In genomic region chr6:14286144-14286543, GRCh38 we compare ENCODE assay signal across 11 cellular contexts.
A peak's percentile ranks its signal among the peaks of the same experiment; 100 is the strongest.
DNase-seq lines count a peak whose midpoint lies in the region; ATAC-seq, FAIRE-seq and TF ChIP-seq lines count a peak whose summit lies in the region.
"Had no signal": no experiment of that assay in that cellular context is flagged by ENCODE, and none has a peak within 500 bp of the region (broad histone marks: within the 10 kb centered on the region; RNA-seq: fewer than 3 reads in every experiment).

No MANE protein-coding gene starts in this region.

- H3K9me3 ChIP-seq in left ventricle myocardium inferior (replicated peaks): no peaks in the 10 kb centered on the region
- H3K9me3 ChIP-seq in adrenal gland (replicated peaks in 1 of 3): no peaks in the 10 kb centered on the region
- no peaks in the 10 kb centered on the region for H3K9me3 ChIP-seq in vagina

- H3K4me3 Mint-ChIP-seq in mesothelial cell of epicardium: no peak overlapping the region

- peaks cover 17% of the 10 kb centered on the region for H3K27me3 Mint-ChIP-seq in mesothelial cell of epicardium (ENCODE audit: low read depth)

- no peak overlapping the region for H3K27ac ChIP-seq in left ventricle myocardium inferior (replicated peaks)
- no peak overlapping the region for H3K27ac ChIP-seq in adrenal gland
- H3K27ac ChIP-seq in vagina: no peak overlapping the region

- no peaks in the 10 kb centered on the region for H3K9me3 Mint-ChIP-seq in mesothelial cell of epicardium

- peaks cover 38% of the 10 kb centered on the region for H3K4me1 Mint-ChIP-seq in mesothelial cell of epicardium

- no peak overlapping the region for H3K27ac Mint-ChIP-seq in mesothelial cell of epicardium

- TF ChIP-seq POLR2A in adrenal gland (IDR thresholded peaks at IDR 0.05) (no peak), vagina (IDR thresholded peaks at IDR 0.05) (no peak)

- intact Hi-C loops in Right ventricle myocardium inferior (cut with DNase I) (no loop called here), left ventricle myocardium inferior (cut with micrococcal nuclease) (no loop called here), adrenal gland (cut with DNase I) (no loop called here), vagina (cut with DNase I) (no loop called here)

- FAIRE-seq in urothelium cell line (lab: Jason Lieb, UNC): no peak
- FAIRE-seq: colon had no signal

- DNase-seq in Right ventricle myocardium inferior (ENCODE audit: missing footprints) (no peak), left ventricle myocardium inferior (no peak), adrenal gland (peak; percentile 38 to 63 (median 51)), glomerular visceral epithelial cell (ENCODE audit: extremely low spot score) (peak; percentile 86), urothelium cell line (ENCODE audit: low spot score) (peak; percentile 79), vagina (ENCODE audit: extremely low spot score in 2 of 2) (no peak), 8988T (no peak), mesothelial cell of epicardium (ENCODE audit: low spot score in 2 of 2, unreplicated experiment in 2 of 2) (no peak)
- DNase-seq: activated T-cell treated with anti-CD3 and anti-CD28 coated beads, Interleukin-2, amount 50 U/mL, for 48 hours; NCI-H1930 had no signal

- ATAC-seq in Right ventricle myocardium inferior: peak; percentile 40

- H3K27me3 ChIP-seq in left ventricle myocardium inferior (ENCODE audit: low read depth) (no peaks in the 10 kb centered on the region), adrenal gland (peaks cover 5% of the 10 kb centered on the region), vagina (no peaks in the 10 kb centered on the region)

- H3K36me3 Mint-ChIP-seq in mesothelial cell of epicardium: no peaks in the 10 kb centered on the region

- H3K4me1 ChIP-seq in left ventricle myocardium inferior (peaks cover 10% of the 10 kb centered on the region), adrenal gland (replicated peaks in 1 of 2) (peaks cover 0 to 11% of the 10 kb centered on the region in 2 donors), vagina (no peaks in the 10 kb centered on the region)

- TF ChIP-seq CTCF in left ventricle myocardium inferior (IDR thresholded peaks at IDR 0.05; ENCODE audit: borderline replicate concordance): no peak
- TF ChIP-seq CTCF in adrenal gland (IDR thresholded peaks at IDR 0.05): no peak
- TF ChIP-seq CTCF in vagina (IDR thresholded peaks at IDR 0.05): no peak
- no peak for TF ChIP-seq CTCF in mesothelial cell of epicardium (IDR thresholded peaks at IDR 0.05; ENCODE audit: unreplicated experiment)

- no peaks in the 10 kb centered on the region for H3K36me3 ChIP-seq in left ventricle myocardium inferior
- H3K36me3 ChIP-seq in adrenal gland (replicated peaks in 1 of 2): no peaks in the 10 kb centered on the region
- no peaks in the 10 kb centered on the region for H3K36me3 ChIP-seq in vagina

- WGBS in adrenal gland, 4 donors: 22 to 33% (median 27%) methylated on average over 5 of the region's 5 CpGs

- H3K4me3 ChIP-seq in left ventricle myocardium inferior (no peak overlapping the region), adrenal gland (no peak overlapping the region), vagina (no peak overlapping the region)

Comparison
In these comparisons a context has a peak if more than half of its experiments do, and no peak if none do; other contexts are left out.
1. DNase-seq: peak in adrenal gland (7 of 7), glomerular visceral epithelial cell (single experiment) and urothelium cell line (single experiment); none in Right ventricle myocardium inferior (single experiment), left ventricle myocardium inferior (single experiment), vagina (0 of 2), 8988T (single experiment) and mesothelial cell of epicardium (0 of 2).